17 cellular contexts compared by ENCODE assay signal in genomic region chr20:51004305-51004727, GRCh38. TPM values are rescaled to one million over a fixed set of nuclear protein-coding genes. Genes with fewer than 3 reads are reported as not detected.
"Had no signal": no experiment of that assay in that cellular context is flagged by ENCODE, and none has a peak within 500 bp of the region (broad histone marks: within the 10 kb centered on the region; RNA-seq: fewer than 3 reads in every experiment).

No MANE protein-coding gene starts in this region.

- H3K27ac Mint-ChIP-seq: naive thymus-derived CD8-positive, alpha-beta T cell had no signal

- H3K4me3 Mint-ChIP-seq: naive thymus-derived CD8-positive, alpha-beta T cell had no signal

- H3K4me1 ChIP-seq: colonic mucosa, heart left ventricle, right atrium auricular region, sigmoid colon had no signal

- H3K36me3 ChIP-seq: colonic mucosa, heart left ventricle, right atrium auricular region, sigmoid colon, stomach had no signal

- H3K9me3 Mint-ChIP-seq: naive thymus-derived CD8-positive, alpha-beta T cell had no signal

- H3K9me3 ChIP-seq: colonic mucosa, heart left ventricle, mucosa of descending colon, right atrium auricular region, sigmoid colon, stomach had no signal

- H3K4me3 ChIP-seq: colonic mucosa, heart left ventricle, mucosa of descending colon, right atrium auricular region, sigmoid colon, skin epidermis, stomach had no signal

- DNase-seq: colonic mucosa; dermis blood vessel endothelial cell; erythroblast; hippocampal formation; kidney glomerular epithelial cell; mammary epithelial cell; mucosa of descending colon; naive thymus-derived CD8-positive, alpha-beta T cell; sigmoid colon; stimulated activated CD4-positive, alpha-beta T cell treated with anti-CD3 and anti-CD28 coated beads, Interleukin-12 subunit alpha, Interleukin-12 subunit beta, amount 100 ng/mL, for 4 hours; stimulated activated naive CD4-positive, alpha-beta T cell; stomach; substantia nigra; trophoblast cell had no signal

- H3K36me3 Mint-ChIP-seq: naive thymus-derived CD8-positive, alpha-beta T cell had no signal

- ATAC-seq: mucosa of descending colon; naive thymus-derived CD8-positive, alpha-beta T cell had no signal

- H3K27me3 ChIP-seq: colonic mucosa, right atrium auricular region had no signal

- H3K27ac ChIP-seq: colonic mucosa, heart left ventricle, right atrium auricular region, sigmoid colon, skin epidermis, stomach had no signal

RNA-seq across cellular contexts. Expression of gene KCNG1, which starts 18.6 kb away (rescaled TPM):
- polyA plus RNA-seq: naive thymus-derived CD8-positive, alpha-beta T cell had no signal
